In genomic region chr9:4750021-4750673, GRCh38 we compare ENCODE assay signal across 8 cellular contexts. TPM values are rescaled to one million over a fixed set of nuclear protein-coding genes. Genes with fewer than 3 reads are reported as not detected.
A peak's percentile ranks its signal among the peaks of the same experiment; 100 is the strongest.
DNase-seq lines count a peak whose midpoint lies in the region; ATAC-seq, FAIRE-seq and TF ChIP-seq lines count a peak whose summit lies in the region.

No MANE protein-coding gene starts in this region.

- POLR2A ChIA-PET in PC-3 (lab: Charles Lee; ENCODE audit: unreplicated experiment): no interaction called here
- POLR2A ChIA-PET in endothelial cell of umbilical vein (lab: Charles Lee): no interaction called here

- H3K4me2 ChIP-seq in PC-3 (ENCODE audit: low read length) (no peak overlapping the region), endothelial cell of umbilical vein (ENCODE audit: insufficient read depth, low read length) (no peak overlapping the region)

- no TSS peak for BruUV-seq in PC-3 (replicated peaks; lab: Mats Ljungman, UMichigan)
- no TSS peak for BruUV-seq in endothelial cell of umbilical vein (replicated peaks; lab: Mats Ljungman, UMichigan)

- DNase-seq in AG09319 (ENCODE audit: extremely low read depth, low read depth): no peak
- peak; percentile 46 for DNase-seq in GM20000 (ENCODE audit: low spot score)
- DNase-seq in PC-3: peak; percentile 75
- peak; percentile 57 for DNase-seq in endothelial cell of umbilical vein (ENCODE audit: low read depth, low spot score)
- DNase-seq in nephron progenitor cell: no peak
- DNase-seq in NCI-H1048 (lab: John Stamatoyannopoulos, UW): no peak

- H3K79me2 ChIP-seq in PC-3 (ENCODE audit: low read length) (no peaks in the 10 kb centered on the region), endothelial cell of umbilical vein (ENCODE audit: control insufficient read depth, insufficient read depth, low read length) (no peaks in the 10 kb centered on the region)

- H3K27me3 ChIP-seq in PC-3 (ENCODE audit: low read length) (no peaks in the 10 kb centered on the region), endothelial cell of umbilical vein (ENCODE audit: control insufficient read depth in 2 of 2, insufficient read depth in 2 of 2, low read length in 2 of 2) (no peaks in the 10 kb centered on the region)

- H2AFZ ChIP-seq in PC-3 (ENCODE audit: low read length) (no peak overlapping the region), endothelial cell of umbilical vein (ENCODE audit: low read depth, low read length) (no peak overlapping the region)

- H3K27ac Mint-ChIP-seq in nephron progenitor cell: no peak overlapping the region

- no peak for FAIRE-seq in endothelial cell of umbilical vein (lab: Jason Lieb, UNC)

- H3K4me1 ChIP-seq in PC-3 (ENCODE audit: insufficient read depth, low read length): no peaks in the 10 kb centered on the region
- no peaks in the 10 kb centered on the region for H3K4me1 ChIP-seq in endothelial cell of umbilical vein (ENCODE audit: control insufficient read depth, extremely low read depth, insufficient read depth, low read length)

- no peaks in the 10 kb centered on the region for H4K20me1 ChIP-seq in PC-3 (ENCODE audit: low read length)
- no peaks in the 10 kb centered on the region for H4K20me1 ChIP-seq in endothelial cell of umbilical vein (replicated peaks; ENCODE audit: control insufficient read depth, extremely low read depth, insufficient read depth, low read length)

- H3K4me1 Mint-ChIP-seq in nephron progenitor cell: no peaks in the 10 kb centered on the region

- H3K9me3 Mint-ChIP-seq in nephron progenitor cell: no peaks in the 10 kb centered on the region

- H3K36me3 Mint-ChIP-seq in nephron progenitor cell (ENCODE audit: low read depth): no peaks in the 10 kb centered on the region

- H3K9me2 ChIP-seq in PC-3 (replicated peaks; ENCODE audit: low read length): no peaks in the 10 kb centered on the region

- peaks cover 9% of the 10 kb centered on the region for H3K27me3 Mint-ChIP-seq in nephron progenitor cell (ENCODE audit: low read depth, poor library complexity)

- H3K36me3 ChIP-seq in PC-3 (ENCODE audit: low read depth, low read length): no peaks in the 10 kb centered on the region
- H3K36me3 ChIP-seq in endothelial cell of umbilical vein (ENCODE audit: control insufficient read depth in 2 of 2, extremely low read depth in 1 of 2, insufficient read depth in 2 of 2, low read length in 2 of 2): no peaks in the 10 kb centered on the region

- H3K4me3 Mint-ChIP-seq in nephron progenitor cell: no peak overlapping the region

- dilution Hi-C loops in endothelial cell of umbilical vein (cut with MboI; ENCODE audit: extremely low pct_ligation_motif_present, low sequenced_read_pairs): no loop called here

- intact Hi-C loops in PC-3 (cut with micrococcal nuclease): loop anchor here (1.0 to 10.0 kb wide), 3 partner anchors 146 to 845 kb away; no protein-coding TSS in a partner anchor
- intact Hi-C loops in endothelial cell of umbilical vein (cut with micrococcal nuclease): loop anchor here (1.0 kb wide), 1 partner anchor 368 kb away; no protein-coding TSS in a partner anchor

- H3K9me1 ChIP-seq in endothelial cell of umbilical vein (replicated peaks; ENCODE audit: control insufficient read depth, extremely low read depth, insufficient read depth, low read length): no peaks in the 10 kb centered on the region

- H3K27ac ChIP-seq in PC-3 (ENCODE audit: low read length): no peak overlapping the region
- no peak overlapping the region for H3K27ac ChIP-seq in endothelial cell of umbilical vein (ENCODE audit: insufficient read depth, low read depth, low read length)

- ATAC-seq in PC-3 (peak; percentile 37; the same call in 1 of the 2 replicates), HG02840 (IDR thresholded peaks at IDR 0.05; ENCODE audit: low FRiP score, unreplicated experiment) (no peak), GM21786 (IDR thresholded peaks at IDR 0.05; ENCODE audit: unreplicated experiment) (no peak)

- H3K4me3 ChIP-seq in PC-3 (ENCODE audit: low read length): no peak overlapping the region
- no peak overlapping the region for H3K4me3 ChIP-seq in endothelial cell of umbilical vein (replicated peaks in 1 of 3; ENCODE audit: insufficient read depth in 1 of 3, low read depth in 1 of 3, low read length in 3 of 3)

- H3F3A ChIP-seq in PC-3 (ENCODE audit: low read length, unreplicated experiment): no peaks in the 10 kb centered on the region

- CTCF ChIA-PET in PC-3 (lab: Charles Lee): interaction anchor here (0.5 kb wide), 1 partner anchor 9 kb away, joined by 4 read pairs; no protein-coding TSS in a partner anchor
- CTCF ChIA-PET in endothelial cell of umbilical vein (lab: Charles Lee): interaction anchor here (0.7 to 2.6 kb wide), 28 partner anchors 8 to 1036 kb away, joined by 3 to 32 read pairs (median 4); partner anchors contain the start of genes AK3, JAK2 and SPATA6L

- H3K9ac ChIP-seq in PC-3 (ENCODE audit: low read length) (no peak overlapping the region), endothelial cell of umbilical vein (replicated peaks; ENCODE audit: extremely low read depth, insufficient read depth, low read length) (no peak overlapping the region)

- no peaks in the 10 kb centered on the region for H3K9me3 ChIP-seq in PC-3 (ENCODE audit: low read length)
- H3K9me3 ChIP-seq in endothelial cell of umbilical vein (replicated peaks; ENCODE audit: control insufficient read depth, insufficient read depth, low read length): no peaks in the 10 kb centered on the region

- no peak for TF ChIP-seq POLR2A in endothelial cell of umbilical vein (IDR thresholded peaks at IDR 0.05; ENCODE audit: low read depth, low read length)

- TF ChIP-seq CTCF in AG09319 (IDR thresholded peaks at IDR 0.05; ENCODE audit: low read depth, low read length) (peak; percentile 60), GM20000 (IDR thresholded peaks at IDR 0.05; ENCODE audit: extremely low read depth, missing control alignments) (peak; percentile 42), PC-3 (conservative IDR thresholded peaks at IDR 0.05; ENCODE audit: low read depth, low read length) (peak; percentile 70), endothelial cell of umbilical vein (IDR thresholded peaks at IDR 0.05; ENCODE audit: extremely low read depth in 1 of 2, insufficient read depth in 1 of 2, low read depth in 1 of 2, low read length in 2 of 2) (peak; percentile 32 to 42), nephron progenitor cell (IDR thresholded peaks at IDR 0.05) (peak; percentile 53)

TF ChIP-seq in endothelial cell of umbilical vein, 7 proteins besides CTCF, POLR2A, EP300 and RAD21:
- TF ChIP-seq EZH2 (IDR thresholded peaks at IDR 0.05; ENCODE audit: borderline replicate concordance, low read depth, low read length, severe bottlenecking) (no peak), FOS (IDR thresholded peaks at IDR 0.05; ENCODE audit: borderline replicate concordance, insufficient read depth, low read length) (no peak), POLR2AphosphoS5 (IDR thresholded peaks at IDR 0.05; ENCODE audit: insufficient read depth, low read depth, low read length) (no peak), MAX (IDR thresholded peaks at IDR 0.05; ENCODE audit: insufficient read depth, insufficient read length) (no peak), MYC (IDR thresholded peaks at IDR 0.05; ENCODE audit: low read depth, low read length) (no peak), JUN (IDR thresholded peaks at IDR 0.05; ENCODE audit: borderline replicate concordance, insufficient read depth, insufficient read length, low read depth) (no peak), GATA2 (IDR thresholded peaks at IDR 0.05; ENCODE audit: insufficient read depth, insufficient read length, low read depth, low read length) (no peak)

RNA-seq across cellular contexts. Expression of gene AK3, which starts 9.1 kb away (rescaled TPM):
- total RNA-seq in PC-3 (2014; rRNA removed) (42.2 and 79.2 TPM in 2 replicates), endothelial cell of umbilical vein (38.1 and 42.3 TPM in 2 replicates)
- polyA plus RNA-seq in endothelial cell of umbilical vein: 19.7 and 20.6 TPM in 2 replicates
- 22.7 and 27.1 TPM in 2 replicates for polyA plus RNA-seq in endothelial cell of umbilical vein (2011; cell fraction: cytosol; rRNA removed)
- polyA plus RNA-seq in endothelial cell of umbilical vein (2011; cell fraction: nucleus; rRNA removed): 17.0 and 21.4 TPM in 2 replicates
- polyA plus RNA-seq in endothelial cell of umbilical vein (2012): 24.7 and 26.1 TPM in 2 replicates
- polyA minus RNA-seq in endothelial cell of umbilical vein: 20.0 and 25.1 TPM in 2 replicates
- polyA minus RNA-seq in endothelial cell of umbilical vein (2011; cell fraction: cytosol; rRNA and poly(A)+ RNA removed): 21.2 TPM
- 13.6 and 19.5 TPM in 2 replicates for polyA minus RNA-seq in endothelial cell of umbilical vein (2011; cell fraction: nucleus; rRNA and poly(A)+ RNA removed)

RNA-seq across cellular contexts. Expression of gene RCL1, which starts 42.6 kb away (rescaled TPM):
- 52.2 and 61.5 TPM in 2 replicates for total RNA-seq in PC-3 (2014; rRNA removed)
- total RNA-seq in endothelial cell of umbilical vein: 12.1 and 13.2 TPM in 2 replicates
- polyA plus RNA-seq in endothelial cell of umbilical vein: 9.0 and 12.9 TPM in 2 replicates
- 13.3 and 15.1 TPM in 2 replicates for polyA plus RNA-seq in endothelial cell of umbilical vein (2011; cell fraction: cytosol; rRNA removed)
- polyA plus RNA-seq in endothelial cell of umbilical vein (2011; cell fraction: nucleus; rRNA removed): 12.4 and 16.0 TPM in 2 replicates
- polyA plus RNA-seq in endothelial cell of umbilical vein (2012): 12.5 and 19.1 TPM in 2 replicates
- 12.8 and 15.1 TPM in 2 replicates for polyA minus RNA-seq in endothelial cell of umbilical vein
- 11.8 TPM for polyA minus RNA-seq in endothelial cell of umbilical vein (2011; cell fraction: cytosol; rRNA and poly(A)+ RNA removed)
- 17.2 and 19.3 TPM in 2 replicates for polyA minus RNA-seq in endothelial cell of umbilical vein (2011; cell fraction: nucleus; rRNA and poly(A)+ RNA removed)

Comparison
In these comparisons a context has a peak if more than half of its experiments do, and no peak if none do; other contexts are left out.
1. DNase-seq: peak in GM20000 (single experiment), PC-3 (single experiment) and endothelial cell of umbilical vein (single experiment); none in AG09319 (single experiment), nephron progenitor cell (single experiment) and NCI-H1048 (single experiment).
2. Peak in every context shown above with its lines, with median percentiles within 50 percentile points of each other: CTCF ChIP-seq.